ENCODE assay signal across 17 cellular contexts in the genomic region with DNA sequence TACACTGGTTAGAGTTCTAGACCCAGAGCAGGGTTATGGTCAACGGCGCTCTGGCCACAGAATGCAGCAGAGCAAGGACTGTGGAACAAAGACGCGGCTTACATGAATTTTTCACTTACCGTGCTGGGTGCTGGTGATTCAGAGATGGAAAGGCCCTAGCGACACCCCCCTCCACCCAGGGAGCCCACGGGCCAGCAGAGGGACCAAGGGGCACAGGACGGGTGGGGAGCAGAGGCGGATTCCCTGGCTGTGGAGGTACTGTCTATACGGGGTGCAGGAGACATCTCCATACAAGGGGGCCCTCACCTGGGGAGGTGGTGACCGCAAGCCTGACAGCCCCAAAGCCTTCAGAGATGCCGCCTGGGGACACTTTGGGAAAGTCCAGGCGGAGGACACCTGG. TPM values are rescaled to one million over a fixed set of nuclear protein-coding genes. Genes with fewer than 3 reads are reported as not detected.
DNase-seq lines count a peak whose midpoint lies in the region; ATAC-seq and TF ChIP-seq lines count a peak whose summit lies in the region.
"Had no signal": no experiment of that assay in that cellular context is flagged by ENCODE, and none has a peak within 500 bp of the region (broad histone marks: within the 10 kb centered on the region; RNA-seq: fewer than 3 reads in every experiment).

No MANE protein-coding gene starts in this region.

- H3K36me3 ChIP-seq in vagina (no peaks in the 10 kb centered on the region), lower lobe of right lung (no peaks in the 10 kb centered on the region)
- H3K36me3 ChIP-seq: prostate gland, uterus had no signal

- no peaks in the 10 kb centered on the region for H3K4me1 Mint-ChIP-seq in activated T-helper 1 cell treated with anti-CD3 and anti-CD28 coated beads, Interleukin-12 subunit alpha, Interleukin-12 subunit beta, Interleukin-2, Interleukin-4 antibody, amounts not matched to agents 30 ng/mL and 10 ng/mL and 1 ng/mL, durations not matched to agents 14 hours and 24 hours and 36 hours (ENCODE audit: low read depth)
- peaks cover 0 to 5% (median 4%) of the 10 kb centered on the region in 3 donors for H3K4me1 Mint-ChIP-seq in naive B cell

- no peaks in the 10 kb centered on the region for H3K27me3 ChIP-seq in vagina
- H3K27me3 ChIP-seq in lower lobe of right lung (ENCODE audit: low read depth): peaks cover 43% of the 10 kb centered on the region
- H3K27me3 ChIP-seq: uterus had no signal

- DNase-seq in Right ventricle myocardium superior (peak; percentile 20), left ventricle myocardium superior (no peak), naive B cell (no peak), vagina (ENCODE audit: extremely low spot score in 2 of 2) (no peak), T-helper 1 cell (no peak), lower lobe of right lung (no peak)
- no peak for DNase-seq in activated T-helper 1 cell treated with anti-CD3 and anti-CD28 coated beads, Interleukin-12 subunit alpha, Interleukin-12 subunit beta, Interleukin-2, Interleukin-4 antibody, amounts not matched to agents 30 ng/mL and 10 ng/mL and 1 ng/mL, durations not matched to agents 14 hours and 24 hours and 36 hours (ENCODE audit: low spot score)
- DNase-seq: erythroblast; KBM-7; midbrain; NCI-H1105; RPMI8226; stimulated activated CD4-positive, alpha-beta T cell treated with anti-CD3 and anti-CD28 coated beads, Interleukin-15, amount 100 ng/mL, for 24 hours; uterus had no signal

- H3K27ac ChIP-seq in vagina: peak overlapping the region; percentile 75
- H3K27ac ChIP-seq in lower lobe of right lung: no peak overlapping the region
- H3K27ac ChIP-seq: prostate gland had no signal

- H3K36me3 Mint-ChIP-seq in activated T-helper 1 cell treated with anti-CD3 and anti-CD28 coated beads, Interleukin-12 subunit alpha, Interleukin-12 subunit beta, Interleukin-2, Interleukin-4 antibody, amounts not matched to agents 30 ng/mL and 10 ng/mL and 1 ng/mL, durations not matched to agents 14 hours and 24 hours and 36 hours (ENCODE audit: low read depth): no peaks in the 10 kb centered on the region
- H3K36me3 Mint-ChIP-seq in naive B cell: no peaks in the 10 kb centered on the region

- no peaks in the 10 kb centered on the region for H3K9me3 Mint-ChIP-seq in activated T-helper 1 cell treated with anti-CD3 and anti-CD28 coated beads, Interleukin-12 subunit alpha, Interleukin-12 subunit beta, Interleukin-2, Interleukin-4 antibody, amounts not matched to agents 30 ng/mL and 10 ng/mL and 1 ng/mL, durations not matched to agents 14 hours and 24 hours and 36 hours
- no peaks in the 10 kb centered on the region for H3K9me3 Mint-ChIP-seq in naive B cell

- no peak for ATAC-seq in Right ventricle myocardium superior (ENCODE audit: poor library complexity)
- no peak for ATAC-seq in left ventricle myocardium superior
- no peak for ATAC-seq in naive B cell (ENCODE audit: low read depth in 2 of 2)
- no peak for ATAC-seq in lower lobe of right lung
- no peak for ATAC-seq in HG03108 (IDR thresholded peaks at IDR 0.05; ENCODE audit: unreplicated experiment)

- TF ChIP-seq CTCF in vagina (IDR thresholded peaks at IDR 0.05): no peak
- no peak for TF ChIP-seq CTCF in lower lobe of right lung (IDR thresholded peaks at IDR 0.05)

- H3K4me3 ChIP-seq in vagina: no peak overlapping the region
- no peak overlapping the region for H3K4me3 ChIP-seq in lower lobe of right lung

- no peak for TF ChIP-seq POLR2A in vagina (IDR thresholded peaks at IDR 0.05)

- H3K4me3 Mint-ChIP-seq in activated T-helper 1 cell treated with anti-CD3 and anti-CD28 coated beads, Interleukin-12 subunit alpha, Interleukin-12 subunit beta, Interleukin-2, Interleukin-4 antibody, amounts not matched to agents 30 ng/mL and 10 ng/mL and 1 ng/mL, durations not matched to agents 14 hours and 24 hours and 36 hours: peak overlapping the region; percentile 3
- H3K4me3 Mint-ChIP-seq in naive B cell: peak overlapping the region in 7 of 8 donors; percentile 65 to 88 (median 73)

- H3K4me1 ChIP-seq in vagina (peaks cover 62% of the 10 kb centered on the region), lower lobe of right lung (peaks cover 13% of the 10 kb centered on the region)

- no peaks in the 10 kb centered on the region for H3K9me3 ChIP-seq in vagina
- H3K9me3 ChIP-seq in lower lobe of right lung: no peaks in the 10 kb centered on the region
- H3K9me3 ChIP-seq: prostate gland, uterus had no signal

- intact Hi-C loops in Right ventricle myocardium superior (cut with DNase I): no loop called here
- intact Hi-C loops in left ventricle myocardium superior (cut with micrococcal nuclease): no loop called here
- intact Hi-C loops in activated T-helper 1 cell treated with anti-CD3 and anti-CD28 coated beads, Interleukin-12 subunit alpha, Interleukin-12 subunit beta, Interleukin-2, Interleukin-4 antibody, amounts not matched to agents 30 ng/mL and 10 ng/mL and 1 ng/mL, durations not matched to agents 14 hours and 24 hours and 36 hours (cut with micrococcal nuclease): no loop called here
- intact Hi-C loops in vagina (cut with DNase I): no loop called here
- intact Hi-C loops in lower lobe of right lung (cut with DNase I): no loop called here

- H3K27ac Mint-ChIP-seq in activated T-helper 1 cell treated with anti-CD3 and anti-CD28 coated beads, Interleukin-12 subunit alpha, Interleukin-12 subunit beta, Interleukin-2, Interleukin-4 antibody, amounts not matched to agents 30 ng/mL and 10 ng/mL and 1 ng/mL, durations not matched to agents 14 hours and 24 hours and 36 hours: no peak overlapping the region
- no peak overlapping the region for H3K27ac Mint-ChIP-seq in naive B cell

- peaks cover 21% of the 10 kb centered on the region for H3K27me3 Mint-ChIP-seq in activated T-helper 1 cell treated with anti-CD3 and anti-CD28 coated beads, Interleukin-12 subunit alpha, Interleukin-12 subunit beta, Interleukin-2, Interleukin-4 antibody, amounts not matched to agents 30 ng/mL and 10 ng/mL and 1 ng/mL, durations not matched to agents 14 hours and 24 hours and 36 hours (ENCODE audit: insufficient read depth)
- H3K27me3 Mint-ChIP-seq in naive B cell: peaks cover 17 to 69% (median 18%) of the 10 kb centered on the region in 3 donors

RNA-seq across cellular contexts. Expression of gene SEPTIN5, which starts 1.1 kb away (rescaled TPM):
- total RNA-seq in Right ventricle myocardium superior: 123 TPM
- 152 TPM for total RNA-seq in left ventricle myocardium superior
- 0.98 and 1.3 TPM in 2 replicates for total RNA-seq in activated T-helper 1 cell treated with anti-CD3 and anti-CD28 coated beads, Interleukin-12 subunit alpha, Interleukin-12 subunit beta, Interleukin-2, Interleukin-4 antibody, amounts not matched to agents 30 ng/mL and 10 ng/mL and 1 ng/mL, durations not matched to agents 14 hours and 24 hours and 36 hours
- polyA plus RNA-seq in naive B cell (ENCODE audit: low read depth in 6 of 6): 1 to 10 TPM in 3 of 6 donors, under 1 TPM in 2, not detected in 1; 0.38 to 1.6 (median 1.0) TPM
- 67.3 TPM for total RNA-seq in vagina
- total RNA-seq in lower lobe of right lung: 9.3 TPM
- total RNA-seq: T-helper 2 cell treated with Interferon-gamma antibody and Interleukin-4, amounts not matched to agents 100 ng/mL and 5 ng/mL, for 36 hours had no signal

RNA-seq across cellular contexts. Expression of gene GP1BB, which starts 10.1 kb away (rescaled TPM):
- not detected for total RNA-seq in Right ventricle myocardium superior
- not detected for total RNA-seq in left ventricle myocardium superior
- not detected in 2 replicates for total RNA-seq in activated T-helper 1 cell treated with anti-CD3 and anti-CD28 coated beads, Interleukin-12 subunit alpha, Interleukin-12 subunit beta, Interleukin-2, Interleukin-4 antibody, amounts not matched to agents 30 ng/mL and 10 ng/mL and 1 ng/mL, durations not matched to agents 14 hours and 24 hours and 36 hours
- polyA plus RNA-seq in naive B cell (ENCODE audit: low read depth in 6 of 6): 1 to 10 TPM in 5 of 6 donors, under 1 TPM in 1; 0.38 to 6.2 (median 4.0) TPM
- 14.5 TPM for total RNA-seq in vagina
- 2.8 TPM for total RNA-seq in lower lobe of right lung
- total RNA-seq: T-helper 2 cell treated with Interferon-gamma antibody and Interleukin-4, amounts not matched to agents 100 ng/mL and 5 ng/mL, for 36 hours had no signal

RNA-seq across cellular contexts. Expression of gene TBX1, which starts 47.4 kb away (rescaled TPM):
- total RNA-seq in Right ventricle myocardium superior: 3.2 TPM
- total RNA-seq in left ventricle myocardium superior: 3.6 TPM
- 0.29 and 0.56 TPM in 2 replicates for total RNA-seq in activated T-helper 1 cell treated with anti-CD3 and anti-CD28 coated beads, Interleukin-12 subunit alpha, Interleukin-12 subunit beta, Interleukin-2, Interleukin-4 antibody, amounts not matched to agents 30 ng/mL and 10 ng/mL and 1 ng/mL, durations not matched to agents 14 hours and 24 hours and 36 hours
- not detected for polyA plus RNA-seq in naive B cell (ENCODE audit: low read depth in 6 of 6)
- 7.1 TPM for total RNA-seq in vagina
- total RNA-seq in lower lobe of right lung: 13.5 TPM
